ENCODE assay signal across 1 cellular context in the genomic region with DNA sequence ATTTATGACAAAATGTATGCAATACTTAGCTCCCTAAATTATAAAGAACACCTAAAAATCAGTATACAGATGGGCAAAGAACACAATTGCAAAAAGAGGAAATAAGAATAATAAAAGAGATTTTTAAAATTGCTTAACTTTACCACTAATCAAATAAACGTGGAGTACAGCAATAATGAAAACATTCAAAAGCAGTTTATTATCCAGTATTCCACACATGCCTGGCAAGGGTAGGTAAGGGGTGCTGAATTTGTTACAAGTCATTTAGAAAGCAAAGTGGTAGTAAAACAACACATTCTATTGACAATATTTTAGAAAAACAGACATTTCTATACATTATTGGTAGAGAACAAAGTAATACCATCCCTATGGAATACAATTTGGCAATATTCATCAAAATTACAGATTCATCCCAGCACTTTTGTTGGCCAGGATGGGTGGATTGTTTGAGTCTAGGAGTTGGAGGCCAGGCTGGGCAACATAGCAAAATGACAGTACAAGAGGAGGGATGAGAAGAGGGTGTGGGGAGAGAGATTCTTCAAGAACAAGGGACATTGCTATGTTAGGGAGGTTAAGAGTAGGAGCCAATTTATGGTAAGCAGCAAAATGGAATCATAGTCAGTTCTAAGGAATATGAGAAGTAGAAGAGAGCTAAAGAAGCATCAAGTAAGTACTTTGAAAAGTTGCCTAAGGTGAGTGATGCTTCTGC.
TF ChIP-seq lines count a peak whose summit lies in the region.

No MANE protein-coding gene starts in this region.

TF ChIP-seq in SK-N-SH treated with all-trans-retinoic acid at 6 μM for 48 hours, 23 proteins besides CTCF, POLR2A, EP300 and RAD21 (continued from another document):
- TF ChIP-seq, protein P1, sequence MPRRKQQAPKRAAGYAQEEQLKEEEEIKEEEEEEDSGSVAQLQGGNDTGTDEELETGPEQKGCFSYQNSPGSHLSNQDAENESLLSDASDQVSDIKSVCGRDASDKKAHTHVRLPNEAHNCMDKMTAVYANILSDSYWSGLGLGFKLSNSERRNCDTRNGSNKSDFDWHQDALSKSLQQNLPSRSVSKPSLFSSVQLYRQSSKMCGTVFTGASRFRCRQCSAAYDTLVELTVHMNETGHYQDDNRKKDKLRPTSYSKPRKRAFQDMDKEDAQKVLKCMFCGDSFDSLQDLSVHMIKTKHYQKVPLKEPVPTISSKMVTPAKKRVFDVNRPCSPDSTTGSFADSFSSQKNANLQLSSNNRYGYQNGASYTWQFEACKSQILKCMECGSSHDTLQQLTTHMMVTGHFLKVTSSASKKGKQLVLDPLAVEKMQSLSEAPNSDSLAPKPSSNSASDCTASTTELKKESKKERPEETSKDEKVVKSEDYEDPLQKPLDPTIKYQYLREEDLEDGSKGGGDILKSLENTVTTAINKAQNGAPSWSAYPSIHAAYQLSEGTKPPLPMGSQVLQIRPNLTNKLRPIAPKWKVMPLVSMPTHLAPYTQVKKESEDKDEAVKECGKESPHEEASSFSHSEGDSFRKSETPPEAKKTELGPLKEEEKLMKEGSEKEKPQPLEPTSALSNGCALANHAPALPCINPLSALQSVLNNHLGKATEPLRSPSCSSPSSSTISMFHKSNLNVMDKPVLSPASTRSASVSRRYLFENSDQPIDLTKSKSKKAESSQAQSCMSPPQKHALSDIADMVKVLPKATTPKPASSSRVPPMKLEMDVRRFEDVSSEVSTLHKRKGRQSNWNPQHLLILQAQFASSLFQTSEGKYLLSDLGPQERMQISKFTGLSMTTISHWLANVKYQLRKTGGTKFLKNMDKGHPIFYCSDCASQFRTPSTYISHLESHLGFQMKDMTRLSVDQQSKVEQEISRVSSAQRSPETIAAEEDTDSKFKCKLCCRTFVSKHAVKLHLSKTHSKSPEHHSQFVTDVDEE (CRISPR knock-in tag; IDR thresholded peaks at IDR 0.05), result no peak
- no peak for TF ChIP-seq ZFP30 (CRISPR knock-in tag; IDR thresholded peaks at IDR 0.05)
- TF ChIP-seq, protein P2, sequence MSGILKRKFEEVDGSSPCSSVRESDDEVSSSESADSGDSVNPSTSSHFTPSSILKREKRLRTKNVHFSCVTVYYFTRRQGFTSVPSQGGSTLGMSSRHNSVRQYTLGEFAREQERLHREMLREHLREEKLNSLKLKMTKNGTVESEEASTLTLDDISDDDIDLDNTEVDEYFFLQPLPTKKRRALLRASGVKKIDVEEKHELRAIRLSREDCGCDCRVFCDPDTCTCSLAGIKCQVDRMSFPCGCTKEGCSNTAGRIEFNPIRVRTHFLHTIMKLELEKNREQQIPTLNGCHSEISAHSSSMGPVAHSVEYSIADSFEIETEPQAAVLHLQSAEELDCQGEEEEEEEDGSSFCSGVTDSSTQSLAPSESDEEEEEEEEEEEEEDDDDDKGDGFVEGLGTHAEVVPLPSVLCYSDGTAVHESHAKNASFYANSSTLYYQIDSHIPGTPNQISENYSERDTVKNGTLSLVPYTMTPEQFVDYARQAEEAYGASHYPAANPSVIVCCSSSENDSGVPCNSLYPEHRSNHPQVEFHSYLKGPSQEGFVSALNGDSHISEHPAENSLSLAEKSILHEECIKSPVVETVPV (CRISPR knock-in tag; IDR thresholded peaks at IDR 0.05), result no peak
- no peak for TF ChIP-seq ESRRG (CRISPR knock-in tag; IDR thresholded peaks at IDR 0.05)
- no peak for TF ChIP-seq SNAI2 (CRISPR knock-in tag; IDR thresholded peaks at IDR 0.05)
- TF ChIP-seq ZNF565 (CRISPR knock-in tag; conservative IDR thresholded peaks at IDR 0.05; ENCODE audit: low read depth), result no peak
